ENCODE assay signal across 15 cellular contexts in genomic region chr20:33693741-33694645, GRCh38. TPM values are rescaled to one million over a fixed set of nuclear protein-coding genes. Genes with fewer than 3 reads are reported as not detected.
DNase-seq lines count a peak whose midpoint lies in the region; ATAC-seq and TF ChIP-seq lines count a peak whose summit lies in the region.
"Had no signal": no experiment of that assay in that cellular context is flagged by ENCODE, and none has a peak within 500 bp of the region (broad histone marks: within the 10 kb centered on the region; RNA-seq: fewer than 3 reads in every experiment).

No MANE protein-coding gene starts in this region.

- H3K9ac ChIP-seq in mammary epithelial cell (ENCODE audit: insufficient read depth, low read length), result no peak overlapping the region

- H2AFZ ChIP-seq in mammary epithelial cell (ENCODE audit: low read depth, low read length), result no peak overlapping the region

- H3K27me3 ChIP-seq in thoracic aorta (replicated peaks; ENCODE audit: insufficient read depth) (no peaks in the 10 kb centered on the region), mammary epithelial cell (ENCODE audit: insufficient read depth, low read length) (no peaks in the 10 kb centered on the region)

- intact Hi-C loops in mammary epithelial cell (cut with micrococcal nuclease), result no loop called here

- H3K9me3 ChIP-seq in mesodermal cell (ENCODE audit: control insufficient read depth, low read length), result peaks cover 3% of the 10 kb centered on the region
- H3K9me3 ChIP-seq in thoracic aorta, result no peaks in the 10 kb centered on the region
- no peaks in the 10 kb centered on the region for H3K9me3 ChIP-seq in mammary epithelial cell (replicated peaks; ENCODE audit: insufficient read depth, low read length)

- peak; percentile 21 for ATAC-seq in thoracic aorta (ENCODE audit: insufficient number of reproducible peaks, low FRiP score, low read depth)
- ATAC-seq in GM21717 (IDR thresholded peaks at IDR 0.05; ENCODE audit: unreplicated experiment), result no peak
- ATAC-seq: activated naive CD8-positive, alpha-beta T cell treated with anti-CD3 and anti-CD28 coated beads, Interleukin-2, amount 50 U/mL, for 24 hours; stimulated activated naive CD8-positive, alpha-beta T cell treated with anti-CD3 and anti-CD28 coated beads, Interleukin-15, amount 100 ng/mL, for 72 hours had no signal

- H3K36me3 ChIP-seq in mesodermal cell (ENCODE audit: control insufficient read depth, insufficient read depth, low read length) (no peaks in the 10 kb centered on the region), thoracic aorta (no peaks in the 10 kb centered on the region), mammary epithelial cell (ENCODE audit: insufficient read depth, low read length) (no peaks in the 10 kb centered on the region)

- no TSS peak for BruUV-seq in mammary epithelial cell (replicated peaks; lab: Mats Ljungman, UMichigan)

- peak overlapping the region; percentile 5 for H3K27ac ChIP-seq in mesodermal cell (ENCODE audit: low read depth, low read length, severe bottlenecking)
- peak overlapping the region; percentile 83 to 85 for H3K27ac ChIP-seq in thoracic aorta
- H3K27ac ChIP-seq in mammary epithelial cell (ENCODE audit: insufficient read depth, low read depth, low read length), result no peak overlapping the region
- H3K27ac ChIP-seq: 22Rv1, epithelial cell of prostate had no signal

- no peaks in the 10 kb centered on the region for H4K20me1 ChIP-seq in mammary epithelial cell (ENCODE audit: insufficient read depth, low read length)

- TF ChIP-seq CTCF in thoracic aorta (IDR thresholded peaks at IDR 0.05), result no peak
- TF ChIP-seq CTCF in mammary epithelial cell (conservative IDR thresholded peaks at IDR 0.05 in 1 of 2, IDR thresholded peaks at IDR 0.05 in 1 of 2; ENCODE audit: extremely low read depth in 1 of 2, insufficient read depth in 1 of 2, low read depth in 1 of 2, low read length in 2 of 2), result no peak

- CTCF ChIA-PET in mammary epithelial cell (lab: Charles Lee; ENCODE audit: low non-redundant PET), result no interaction called here

- no peaks in the 10 kb centered on the region for H3K79me2 ChIP-seq in mammary epithelial cell (ENCODE audit: insufficient read depth, low read length)

- peaks cover 24% of the 10 kb centered on the region for H3K4me1 ChIP-seq in mesodermal cell (ENCODE audit: control insufficient read depth, insufficient read depth, low read length, poor library complexity, severe bottlenecking)
- H3K4me1 ChIP-seq in thoracic aorta (ENCODE audit: control insufficient read depth in 1 of 2, low read depth in 2 of 2), result peaks cover 20 to 46% of the 10 kb centered on the region in 2 donors
- no peaks in the 10 kb centered on the region for H3K4me1 ChIP-seq in mammary epithelial cell (ENCODE audit: insufficient read depth, low read length)

- H3K4me2 ChIP-seq in mammary epithelial cell (ENCODE audit: insufficient read depth, low read depth, low read length), result no peak overlapping the region

- in situ Hi-C loops in mammary epithelial cell (cut with MboI; ENCODE audit: low sequenced_read_pairs in 2 of 2), result no loop called here

- 80 to 82% methylated on average over 8 to 14 of the region's 17 CpGs for WGBS in mesodermal cell (ENCODE audit: insufficient coverage in 2 of 2), 2 experiments
- 81% methylated on average over 10 of the region's 17 CpGs for WGBS in mammary epithelial cell (ENCODE audit: low coverage, missing lambda C conversion rate)

- dilution Hi-C loops in mammary epithelial cell (cut with HindIII; ENCODE audit: low sequenced_read_pairs), result no loop called here

- H3K4me3 ChIP-seq in mesodermal cell (ENCODE audit: extremely low read depth, insufficient read depth, low read length, poor library complexity, severe bottlenecking) (no peak overlapping the region), thoracic aorta (no peak overlapping the region), mammary epithelial cell (replicated peaks in 1 of 3; ENCODE audit: insufficient read depth in 1 of 3, low read depth in 2 of 3, low read length in 3 of 3) (no peak overlapping the region)

- DNase-seq in DMS 273 (lab: John Stamatoyannopoulos, UW; ENCODE audit: unreplicated experiment) (peak; percentile 57), DMS 273 treated with DMSO at 0.1 percent for 48 hours (lab: John Stamatoyannopoulos, UW) (no peak), ecto neural progenitor cell (ENCODE audit: low spot score) (peak; percentile 61), thoracic aorta (ENCODE audit: low spot score) (no peak), mammary epithelial cell (no peak), SKM-1 treated with dmso at 0.1 percent for 144 hours (lab: John Stamatoyannopoulos, UW; ENCODE audit: unreplicated experiment) (no peak)
- DNase-seq: activated naive CD8-positive, alpha-beta T cell treated with anti-CD3 and anti-CD28 coated beads, Interleukin-2, amount 50 U/mL, for 24 hours; GDM1; NCI-H187; SHP77 treated with DMSO at 0.1 percent for 48 hours; stimulated activated naive CD8-positive, alpha-beta T cell treated with anti-CD3 and anti-CD28 coated beads, Interleukin-15, amount 100 ng/mL, for 72 hours had no signal

RNA-seq across cellular contexts. Expression of gene E2F1, which starts 7.8 kb away (rescaled TPM):
- 10.5 TPM for polyA plus RNA-seq in mesodermal cell (2013, experiment 1 of 2)
- polyA plus RNA-seq in mesodermal cell (2013, experiment 2 of 2), result 11.0 TPM
- total RNA-seq in thoracic aorta (under 1 TPM; 0.68 to 0.92 TPM), mammary epithelial cell (10 to 100 TPM in 1 of 2 donors, 1 to 10 TPM in 1; 1.8 to 12.7 TPM)
- polyA plus RNA-seq in mammary epithelial cell, result 10.3 TPM
- 10.7 TPM for polyA minus RNA-seq in mammary epithelial cell

RNA-seq across cellular contexts. Expression of gene NECAB3, which starts 19.8 kb away (rescaled TPM):
- polyA plus RNA-seq in mesodermal cell (2013, experiment 1 of 2), result 29.1 TPM
- 27.1 TPM for polyA plus RNA-seq in mesodermal cell (2013, experiment 2 of 2)
- total RNA-seq in thoracic aorta (10 to 100 TPM; 24.0 to 29.6 TPM), mammary epithelial cell (10 to 100 TPM; 14.6 to 14.7 TPM)
- 5.4 TPM for polyA plus RNA-seq in mammary epithelial cell
- polyA minus RNA-seq in mammary epithelial cell, result 2.9 TPM

RNA-seq across cellular contexts. Expression of gene PXMP4, which starts 26.1 kb away (rescaled TPM):
- polyA plus RNA-seq in mesodermal cell (2013, experiment 1 of 2), result 2.0 TPM
- 2.1 TPM for polyA plus RNA-seq in mesodermal cell (2013, experiment 2 of 2)
- total RNA-seq in thoracic aorta, result 1 to 10 TPM; 3.3 to 4.1 TPM
- total RNA-seq in mammary epithelial cell, result 10 to 100 TPM in 1 of 2 donors, 1 to 10 TPM in 1; 8.0 to 11.3 TPM
- polyA plus RNA-seq in mammary epithelial cell, result 6.5 TPM
- 2.6 TPM for polyA minus RNA-seq in mammary epithelial cell

RNA-seq across cellular contexts. Expression of gene ACTL10, which starts 27.2 kb away (rescaled TPM):
- 0.18 TPM for polyA plus RNA-seq in mesodermal cell (2013, experiment 1 of 2)
- polyA plus RNA-seq in mesodermal cell (2013, experiment 2 of 2), result 0.25 TPM
- total RNA-seq in thoracic aorta, result 1 to 10 TPM; 2.6 to 3.1 TPM
- total RNA-seq in mammary epithelial cell, result 1 to 10 TPM; 1.4 to 2.7 TPM
- 0.79 TPM for polyA plus RNA-seq in mammary epithelial cell
- polyA minus RNA-seq in mammary epithelial cell, result not detected

RNA-seq across cellular contexts. Expression of gene C20orf144, which starts 31.9 kb away (rescaled TPM):
- 0.15 TPM for polyA plus RNA-seq in mesodermal cell (2013, experiment 1 of 2)
- not detected for polyA plus RNA-seq in mesodermal cell (2013, experiment 2 of 2)
- total RNA-seq in thoracic aorta, result not detected
- total RNA-seq in mammary epithelial cell, result under 1 TPM; under 0.01 to 0.16 TPM
- 0.03 TPM for polyA plus RNA-seq in mammary epithelial cell
- not detected for polyA minus RNA-seq in mammary epithelial cell

Comparison
In these comparisons a context has a peak if more than half of its experiments do, and no peak if none do; other contexts are left out.
1. DNase-seq: peak in DMS 273 (single experiment) and ecto neural progenitor cell (single experiment); none in DMS 273 treated with DMSO at 0.1 percent for 48 hours (single experiment), thoracic aorta (single experiment), mammary epithelial cell (single experiment) and SKM-1 treated with dmso at 0.1 percent for 144 hours (single experiment).